10 cellular contexts compared by ENCODE assay signal in genomic region chr14:54683882-54684794, GRCh38.
DNase-seq lines count a peak whose midpoint lies in the region; FAIRE-seq and TF ChIP-seq lines count a peak whose summit lies in the region.
"Had no signal": no experiment of that assay in that cellular context is flagged by ENCODE, and none has a peak within 500 bp of the region (broad histone marks: within the 10 kb centered on the region; RNA-seq: fewer than 3 reads in every experiment).

No MANE protein-coding gene starts in this region.

- peaks cover 0 to 1% of the 10 kb centered on the region in 2 donors for H3K27me3 Mint-ChIP-seq in CD4-positive, alpha-beta memory T cell

- peak; percentile 79 for DNase-seq in HT1080 (ENCODE audit: low read depth)
- DNase-seq in breast epithelium (ENCODE audit: low spot score in 2 of 2): no peak
- DNase-seq in kidney: peak; percentile 76
- peak; percentile 49 for DNase-seq in ureter (ENCODE audit: low spot score)
- DNase-seq in SHP77 treated with DMSO at 0.1 percent for 48 hours (lab: John Stamatoyannopoulos, UW): no peak
- DNase-seq in CD4-positive, alpha-beta memory T cell: no peak
- DNase-seq in pons (ENCODE audit: low spot score): no peak
- DNase-seq: KG1 had no signal

- POLR2A ChIA-PET in CD4-positive, alpha-beta memory T cell (lab: Charles Lee; ENCODE audit: partially characterized antibody): interaction anchor here (1.2 kb wide), 1 partner anchor 120 kb away, joined by 3 read pairs; no protein-coding TSS in a partner anchor

- peaks cover 0 to 2% (median 0%) of the 10 kb centered on the region in 8 donors for H3K9me3 Mint-ChIP-seq in CD4-positive, alpha-beta memory T cell

- H3K36me3 Mint-ChIP-seq in CD4-positive, alpha-beta memory T cell: no peaks in the 10 kb centered on the region

- H3K36me3 ChIP-seq in breast epithelium (no peaks in the 10 kb centered on the region), kidney (ENCODE audit: control insufficient read depth in 1 of 2, insufficient read depth in 2 of 2, low read length in 2 of 2) (no peaks in the 10 kb centered on the region)
- no peaks in the 10 kb centered on the region for H3K36me3 ChIP-seq in CD4-positive, alpha-beta memory T cell (ENCODE audit: insufficient read depth, low read length)
- H3K36me3 ChIP-seq: neutrophil had no signal

- H3K27me3 ChIP-seq in breast epithelium: no peaks in the 10 kb centered on the region
- H3K27me3 ChIP-seq in CD4-positive, alpha-beta memory T cell (ENCODE audit: insufficient read depth, low read length): no peaks in the 10 kb centered on the region
- H3K27me3 ChIP-seq: neutrophil had no signal

- H3K27ac Mint-ChIP-seq in CD4-positive, alpha-beta memory T cell: no peak overlapping the region

- FAIRE-seq in kidney (lab: Jason Lieb, UNC): no peak
- FAIRE-seq: colon had no signal

- TF ChIP-seq CTCF in breast epithelium (IDR thresholded peaks at IDR 0.05) (no peak), kidney (IDR thresholded peaks at IDR 0.05; ENCODE audit: borderline replicate concordance, extremely low read depth, insufficient read depth) (no peak)

- intact Hi-C loops in breast epithelium (cut with DNase I; ENCODE audit: low total_unique reads) (loop anchor here (10.0 kb wide), 1 partner anchor 119 kb away; the partner anchor contains the start of gene SAMD4A), kidney (cut with DNase I) (no loop called here)
- intact Hi-C loops in CD4-positive, alpha-beta memory T cell (cut with micrococcal nuclease): no loop called here

- no peak for TF ChIP-seq POLR2A in breast epithelium (IDR thresholded peaks at IDR 0.05)

- H3K4me3 ChIP-seq in breast epithelium: no peak overlapping the region
- H3K4me3 ChIP-seq in kidney (ENCODE audit: low read length in 2 of 2): no peak overlapping the region
- no peak overlapping the region for H3K4me3 ChIP-seq in CD4-positive, alpha-beta memory T cell (ENCODE audit: low read length in 2 of 2)

- CTCF ChIA-PET in CD4-positive, alpha-beta memory T cell (lab: Charles Lee; ENCODE audit: partially characterized antibody): no interaction called here

- H3K9me3 ChIP-seq in breast epithelium: no peaks in the 10 kb centered on the region
- no peaks in the 10 kb centered on the region for H3K9me3 ChIP-seq in kidney (ENCODE audit: control insufficient read depth in 1 of 2, low read length in 2 of 2)
- no peaks in the 10 kb centered on the region for H3K9me3 ChIP-seq in CD4-positive, alpha-beta memory T cell (ENCODE audit: control insufficient read depth in 1 of 2, low read length in 2 of 2)
- H3K9me3 ChIP-seq: neutrophil had no signal

- no peak overlapping the region for H3K9ac ChIP-seq in kidney (ENCODE audit: low read length in 2 of 2)

- H3K4me1 ChIP-seq in breast epithelium (no peaks in the 10 kb centered on the region), kidney (ENCODE audit: control insufficient read depth in 1 of 2, insufficient read depth in 1 of 2, low read depth in 1 of 2, low read length in 2 of 2) (peaks cover 8 to 9% of the 10 kb centered on the region in 2 donors)
- H3K4me1 ChIP-seq in CD4-positive, alpha-beta memory T cell (ENCODE audit: insufficient read depth, low read length): no peaks in the 10 kb centered on the region

- H3K27ac ChIP-seq in breast epithelium (peak overlapping the region; percentile 71 to 92), kidney (ENCODE audit: low read depth in 2 of 2, low read length in 2 of 2) (no peak overlapping the region)
- H3K27ac ChIP-seq in CD4-positive, alpha-beta memory T cell (ENCODE audit: low read depth, low read length): no peak overlapping the region
- H3K27ac ChIP-seq: neutrophil had no signal

- H3K4me3 Mint-ChIP-seq in CD4-positive, alpha-beta memory T cell: no peak overlapping the region

- peaks cover 0 to 4% (median 0%) of the 10 kb centered on the region in 4 donors for H3K4me1 Mint-ChIP-seq in CD4-positive, alpha-beta memory T cell

Comparison
In these comparisons a context has a peak if more than half of its experiments do, and no peak if none do; other contexts are left out.
1. DNase-seq: peak in HT1080 (single experiment), kidney (single experiment) and ureter (single experiment); none in breast epithelium (0 of 2), SHP77 treated with DMSO at 0.1 percent for 48 hours (single experiment), CD4-positive, alpha-beta memory T cell (0 of 5) and pons (single experiment).
2. H3K27ac ChIP-seq: peak in breast epithelium (2 of 2); none in kidney (0 of 2) and CD4-positive, alpha-beta memory T cell (single experiment).